ENCODE assay signal across 10 cellular contexts in the genomic region with DNA sequence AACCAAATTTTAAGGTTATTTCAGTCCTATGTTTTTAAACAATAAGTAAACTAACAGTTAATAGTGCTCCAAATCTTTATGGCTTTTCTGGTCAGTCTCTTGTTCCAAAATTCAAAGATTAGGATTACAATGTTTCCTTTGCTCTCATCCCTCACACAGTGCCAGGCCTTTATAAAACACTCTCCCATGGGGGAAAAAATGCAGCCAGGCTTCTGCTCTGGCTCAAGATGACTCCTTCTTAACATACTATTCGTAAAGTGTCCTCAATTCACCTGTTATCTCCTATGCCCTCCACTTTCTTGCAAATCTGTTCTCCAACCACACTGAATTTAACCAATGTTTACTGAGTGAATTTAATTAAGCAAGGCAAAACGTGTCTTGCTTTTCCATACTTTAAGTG. TPM values are rescaled to one million over a fixed set of nuclear protein-coding genes. Genes with fewer than 3 reads are reported as not detected.
A peak's percentile ranks its signal among the peaks of the same experiment; 100 is the strongest.
DNase-seq lines count a peak whose midpoint lies in the region; TF ChIP-seq lines count a peak whose summit lies in the region.
"Had no signal": no experiment of that assay in that cellular context is flagged by ENCODE, and none has a peak within 500 bp of the region (broad histone marks: within the 10 kb centered on the region; RNA-seq: fewer than 3 reads in every experiment).

No MANE protein-coding gene starts in this region.

- peaks cover 15% of the 10 kb centered on the region for H3K4me1 Mint-ChIP-seq in Calu3 (ENCODE audit: low read depth, unreplicated experiment)

- intact Hi-C loops in ovary (cut with DNase I) (loop anchor here in 1 of 4 donors (5.0 kb wide), 1 partner anchor 91 kb away; a partner anchor contains a TSS), Calu3 (cut with micrococcal nuclease; ENCODE audit: unreplicated experiment) (loop anchor here (2.0 to 5.0 kb wide), 3 partner anchors 91 to 904 kb away; a partner anchor contains a TSS)

- no TSS peak for BruUV-seq in Calu3 (replicated peaks; lab: Mats Ljungman, UMichigan)

- H3K9me3 ChIP-seq in MG63, result no peaks in the 10 kb centered on the region
- no peaks in the 10 kb centered on the region for H3K9me3 ChIP-seq in ovary

- H3K27me3 Mint-ChIP-seq in Calu3 (ENCODE audit: unreplicated experiment), result no peaks in the 10 kb centered on the region

- CTCF ChIA-PET in BJ (lab: Yijun Ruan, JAX) (interaction anchor here (0.7 to 2.5 kb wide), 2 partner anchors 32 to 189 kb away, joined by 3 to 9 read pairs; no protein-coding TSS in a partner anchor), Calu3 (lab: Charles Lee) (no interaction called here)

- DNase-seq in BJ (ENCODE audit: low read depth) (no peak), MG63 (no peak), epithelial cell of proximal tubule (ENCODE audit: low read depth) (no peak), ovary (no peak), Calu3 (no peak), cortex of kidney (lab: John Stamatoyannopoulos, UW) (no peak), NCI-H1694 treated with DMSO at 0.1 percent for 48 hours (lab: John Stamatoyannopoulos, UW) (no peak)
- no peak for DNase-seq in activated CD4-positive, alpha-beta T cell treated with anti-CD3 and anti-CD28 coated beads, Interleukin-2, amount 50 U/mL, for 1 hour
- DNase-seq: activated naive CD4-positive, alpha-beta T cell treated with anti-CD3 and anti-CD28 coated beads, Interleukin-2, amount 50 U/mL, for 16 hours; left colon had no signal

- no peak for TF ChIP-seq EP300 in ovary (IDR thresholded peaks at IDR 0.05)

- H3K36me3 Mint-ChIP-seq in Calu3 (ENCODE audit: insufficient read depth, unreplicated experiment), result no peaks in the 10 kb centered on the region

- TF ChIP-seq POLR2A in ovary (IDR thresholded peaks at IDR 0.05), result no peak

- peaks cover 3% of the 10 kb centered on the region for H3K4me1 ChIP-seq in ovary (ENCODE audit: insufficient read depth)

- POLR2A ChIA-PET in BJ (lab: Charles Lee), result interaction anchor here (0.7 kb wide), 1 partner anchor 134 kb away, joined by 4 read pairs; no protein-coding TSS in a partner anchor

- 5 to 22% (median 11%) methylated on average over 2 of the region's 2 CpGs for WGBS in ovary, 3 donors

- H3K9me3 Mint-ChIP-seq in Calu3 (ENCODE audit: low read depth, unreplicated experiment), result no peaks in the 10 kb centered on the region

- H3K27me3 ChIP-seq in BJ (ENCODE audit: control insufficient read depth, insufficient read depth, low read length) (no peaks in the 10 kb centered on the region), MG63 (no peaks in the 10 kb centered on the region), ovary (no peaks in the 10 kb centered on the region)

- H3K36me3 ChIP-seq in BJ (ENCODE audit: control insufficient read depth, insufficient read depth, low read length) (no peaks in the 10 kb centered on the region; the same call in 1 of the 2 replicates), MG63 (peaks cover 7% of the 10 kb centered on the region; the same call in 1 of the 2 replicates), ovary (no peaks in the 10 kb centered on the region)

- H3K27ac Mint-ChIP-seq in Calu3 (ENCODE audit: unreplicated experiment), result no peak overlapping the region

- H3K4me3 Mint-ChIP-seq in Calu3 (ENCODE audit: low read depth, unreplicated experiment), result no peak overlapping the region

- peak overlapping the region; percentile 66 for H3K4me3 ChIP-seq in BJ (ENCODE audit: low read depth, low read length)
- H3K4me3 ChIP-seq in MG63, result peak overlapping the region; percentile 65
- peak overlapping the region; percentile 81 for H3K4me3 ChIP-seq in epithelial cell of proximal tubule (ENCODE audit: low read depth, low read length)
- peak overlapping the region; percentile 74 for H3K4me3 ChIP-seq in ovary

- no peak overlapping the region for H3K27ac ChIP-seq in ovary

- TF ChIP-seq CTCF in BJ (IDR thresholded peaks at IDR 0.05; ENCODE audit: insufficient read depth, low read depth, low read length) (no peak), epithelial cell of proximal tubule (conservative IDR thresholded peaks at IDR 0.05; ENCODE audit: low read depth, low read length) (no peak), ovary (IDR thresholded peaks at IDR 0.05) (no peak), Calu3 (IDR thresholded peaks at IDR 0.05; ENCODE audit: unreplicated experiment) (no peak)

RNA-seq across cellular contexts. Expression of a gene that starts 1.4 kb away (rescaled TPM):
- polyA plus RNA-seq in BJ (2011; rRNA removed) (21.0 and 23.1 TPM in 2 replicates), ovary (10 to 100 TPM; 15.3 to 17.8 TPM)
- 26.4 and 29.9 TPM in 2 replicates for polyA minus RNA-seq in BJ (2011; rRNA and poly(A)+ RNA removed)
- 13.3 and 20.1 TPM in 2 replicates for total RNA-seq in MG63 (2014; rRNA removed; shearing (Covaris generic); ENCODE audit: low replicate concordance)
- total RNA-seq in epithelial cell of proximal tubule (13.7 and 14.4 TPM in 2 replicates), ovary (10 to 100 TPM; 20.9 to 33.0 (median 30.7) TPM), Calu3 (2022) (25.0 and 27.1 TPM in 2 replicates)
